ENCODE assay signal across 6 cellular contexts in the genomic region with DNA sequence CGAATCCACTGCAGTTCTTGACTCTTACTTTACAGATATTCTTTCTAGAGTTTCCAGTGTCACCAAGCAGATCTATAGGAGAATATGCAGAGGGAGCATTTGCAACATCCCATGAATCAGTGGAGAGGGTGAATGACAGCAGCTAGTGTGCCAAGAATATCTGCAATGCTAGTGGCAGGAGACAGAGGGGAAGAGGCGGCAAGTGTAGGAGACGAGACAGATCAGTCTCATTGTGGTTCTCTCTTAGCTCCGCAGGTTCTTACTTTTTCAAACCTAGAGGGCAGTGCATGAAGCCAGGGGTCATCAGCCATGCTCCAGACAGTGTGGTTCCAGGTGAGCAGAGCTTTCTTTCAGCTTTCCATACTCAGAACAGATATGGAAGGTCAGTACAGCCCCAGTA. TPM values are rescaled to one million over a fixed set of nuclear protein-coding genes. Genes with fewer than 3 reads are reported as not detected.
DNase-seq lines count a peak whose midpoint lies in the region; ATAC-seq, FAIRE-seq and TF ChIP-seq lines count a peak whose summit lies in the region.

No MANE protein-coding gene starts in this region.

- H3K27me3 ChIP-seq in HL-60 (ENCODE audit: insufficient read depth, poor library complexity, severe bottlenecking) (no peaks in the 10 kb centered on the region), bronchial epithelial cell (ENCODE audit: control insufficient read depth, insufficient read depth, low read length) (no peaks in the 10 kb centered on the region), neuron (ENCODE audit: insufficient read depth, low read length) (peaks cover 2% of the 10 kb centered on the region)

- DNase-seq in HL-60 (ENCODE audit: low read depth in 1 of 2, low spot score in 1 of 2) (peak in 1 of 2 experiments; percentile 20), bronchial epithelial cell (ENCODE audit: low read depth) (peak; percentile 19), GM10266 (ENCODE audit: extremely low spot score) (no peak)

- peak; percentile 50 for FAIRE-seq in bronchial epithelial cell (lab: Jason Lieb, UNC)

- no peak overlapping the region for H2AFZ ChIP-seq in neuron (ENCODE audit: low read depth, low read length)

- no peak for TF ChIP-seq CTCF in HL-60 (IDR thresholded peaks at IDR 0.05; ENCODE audit: insufficient read depth, low read length)
- TF ChIP-seq CTCF in bronchial epithelial cell (IDR thresholded peaks at IDR 0.05; ENCODE audit: insufficient read depth, low read length, severe bottlenecking): no peak
- TF ChIP-seq CTCF in GM10266 (IDR thresholded peaks at IDR 0.05; ENCODE audit: control insufficient read depth, insufficient read depth, low read depth, missing control alignments): no peak

- no peaks in the 10 kb centered on the region for H3K4me1 ChIP-seq in neuron (ENCODE audit: insufficient read depth, low read length)

- no peaks in the 10 kb centered on the region for H3K9me3 ChIP-seq in neuron (ENCODE audit: low read length)

- H3K36me3 ChIP-seq in bronchial epithelial cell (ENCODE audit: control insufficient read depth, insufficient read depth, low read length) (peaks cover 1% of the 10 kb centered on the region), neuron (ENCODE audit: insufficient read depth, low read length) (no peaks in the 10 kb centered on the region)

- H3K27ac ChIP-seq in HL-60 (replicated peaks): peak overlapping the region; percentile 86

- H3K4me3 ChIP-seq in HL-60 (replicated peaks; ENCODE audit: insufficient read depth, low read length): peak overlapping the region; percentile 72
- H3K4me3 ChIP-seq in bronchial epithelial cell (ENCODE audit: low read depth, low read length): peak overlapping the region; percentile 55
- peak overlapping the region; percentile 38 for H3K4me3 ChIP-seq in neuron (ENCODE audit: low read length)

- ATAC-seq in GM21381 (IDR thresholded peaks at IDR 0.05; ENCODE audit: unreplicated experiment) (no peak), HG03520 (IDR thresholded peaks at IDR 0.05; ENCODE audit: unreplicated experiment) (no peak)

RNA-seq across cellular contexts. Expression of a gene that starts 0.7 kb away (rescaled TPM):
- total RNA-seq in bronchial epithelial cell: 5.3 and 5.6 TPM in 2 replicates

RNA-seq across cellular contexts. Expression of a gene that starts 20.5 kb away (rescaled TPM):
- total RNA-seq in bronchial epithelial cell: 532 and 659 TPM in 2 replicates

RNA-seq across cellular contexts. Expression of a gene that starts 28.2 kb away (rescaled TPM):
- total RNA-seq in bronchial epithelial cell: 0.38 and 0.53 TPM in 2 replicates

RNA-seq across cellular contexts. Expression of a gene that starts 47.1 kb away (rescaled TPM):
- total RNA-seq in bronchial epithelial cell: 12.9 and 14.5 TPM in 2 replicates
